Comparison of ENCODE assay signal across 9 cellular contexts in the genomic region with DNA sequence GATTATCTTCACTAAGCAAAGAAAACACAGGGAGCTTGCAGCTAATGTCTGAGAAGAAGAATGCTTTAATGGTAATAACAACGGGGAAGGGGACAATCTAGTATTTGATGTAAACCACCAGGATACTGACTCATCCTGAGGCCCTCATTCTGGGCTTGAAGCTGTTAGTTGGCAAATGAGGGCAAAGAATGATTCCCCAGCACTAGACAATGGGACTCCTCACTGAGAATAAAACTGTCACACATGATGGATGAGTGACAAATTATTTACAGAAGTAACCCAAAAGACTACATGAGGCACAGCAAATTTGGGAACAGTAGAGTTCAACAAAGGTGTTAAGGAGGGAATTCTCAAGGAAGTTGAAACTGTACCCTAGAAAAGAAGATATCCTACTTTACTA.
DNase-seq lines count a peak whose midpoint lies in the region; ATAC-seq lines count a peak whose summit lies in the region.
"Had no signal": no experiment of that assay in that cellular context is flagged by ENCODE, and none has a peak within 500 bp of the region (broad histone marks: within the 10 kb centered on the region; RNA-seq: fewer than 3 reads in every experiment).

No MANE protein-coding gene starts in this region.

- no peaks in the 10 kb centered on the region for H3K9me3 Mint-ChIP-seq in activated T-helper 17 cell treated with anti-CD3 and anti-CD28 coated beads, Interleukin-2, amount 50 U/mL, for 72 hours
- no peaks in the 10 kb centered on the region for H3K9me3 Mint-ChIP-seq in natural killer cell treated with Interleukin-12 subunit alpha and Interleukin-12 subunit beta and Interleukin-15 and Interleukin-18, amount 100 ng/mL, for 72 hours

- no peaks in the 10 kb centered on the region for H3K27me3 Mint-ChIP-seq in activated T-helper 17 cell treated with anti-CD3 and anti-CD28 coated beads, Interleukin-2, amount 50 U/mL, for 72 hours
- no peaks in the 10 kb centered on the region for H3K27me3 Mint-ChIP-seq in natural killer cell treated with Interleukin-12 subunit alpha and Interleukin-12 subunit beta and Interleukin-15 and Interleukin-18, amount 100 ng/mL, for 72 hours

- ATAC-seq in activated T-helper 17 cell treated with anti-CD3 and anti-CD28 coated beads, Interleukin-2, amount 50 U/mL, for 72 hours (replicated peaks): peak; percentile 94
- ATAC-seq in natural killer cell treated with Interleukin-12 subunit alpha and Interleukin-12 subunit beta and Interleukin-15 and Interleukin-18, amount 100 ng/mL, for 72 hours: peak in 1 of 2 donors; percentile 60
- no peak for ATAC-seq in HG03469 (IDR thresholded peaks at IDR 0.05; ENCODE audit: unreplicated experiment)

- peak overlapping the region; percentile 24 for H3K27ac Mint-ChIP-seq in activated T-helper 17 cell treated with anti-CD3 and anti-CD28 coated beads, Interleukin-2, amount 50 U/mL, for 72 hours
- H3K27ac Mint-ChIP-seq in natural killer cell treated with Interleukin-12 subunit alpha and Interleukin-12 subunit beta and Interleukin-15 and Interleukin-18, amount 100 ng/mL, for 72 hours: peak overlapping the region; percentile 4 to 21

- peaks cover 14% of the 10 kb centered on the region for H3K4me1 Mint-ChIP-seq in activated T-helper 17 cell treated with anti-CD3 and anti-CD28 coated beads, Interleukin-2, amount 50 U/mL, for 72 hours
- H3K4me1 Mint-ChIP-seq in natural killer cell treated with Interleukin-12 subunit alpha and Interleukin-12 subunit beta and Interleukin-15 and Interleukin-18, amount 100 ng/mL, for 72 hours (ENCODE audit: low read depth in 2 of 2): peaks cover 24% of the 10 kb centered on the region in 2 donors

- H3K4me3 Mint-ChIP-seq in activated T-helper 17 cell treated with anti-CD3 and anti-CD28 coated beads, Interleukin-2, amount 50 U/mL, for 72 hours: peak overlapping the region; percentile 4
- H3K4me3 Mint-ChIP-seq in natural killer cell treated with Interleukin-12 subunit alpha and Interleukin-12 subunit beta and Interleukin-15 and Interleukin-18, amount 100 ng/mL, for 72 hours: peak overlapping the region; percentile 3

- H3K36me3 Mint-ChIP-seq in activated T-helper 17 cell treated with anti-CD3 and anti-CD28 coated beads, Interleukin-2, amount 50 U/mL, for 72 hours (ENCODE audit: low read depth): no peaks in the 10 kb centered on the region
- no peaks in the 10 kb centered on the region for H3K36me3 Mint-ChIP-seq in natural killer cell treated with Interleukin-12 subunit alpha and Interleukin-12 subunit beta and Interleukin-15 and Interleukin-18, amount 100 ng/mL, for 72 hours

- in situ Hi-C loops in KBM-7 (cut with MboI; ENCODE audit: low pct_unique_long_range_greater_than_20kb, low sequenced_read_pairs): no loop called here

- DNase-seq in DMS153 (lab: John Stamatoyannopoulos, UW) (peak; percentile 5), DMS153 treated with DMSO at 0.1 percent for 48 hours (lab: John Stamatoyannopoulos, UW; ENCODE audit: unreplicated experiment) (no peak), KBM-7 (peak; percentile 51), HPDE6-E6E7 (ENCODE audit: extremely low spot score) (no peak), NCI-H1092 (lab: John Stamatoyannopoulos, UW) (no peak)
- no peak for DNase-seq in natural killer cell treated with Interleukin-12 subunit alpha and Interleukin-12 subunit beta and Interleukin-15 and Interleukin-18, amount 100 ng/mL, for 72 hours (ENCODE audit: low spot score)
- DNase-seq: NCI-H2107 had no signal

Comparison
In these comparisons a context has a peak if more than half of its experiments do, and no peak if none do; other contexts are left out.
1. DNase-seq: peak in DMS153 (single experiment) and KBM-7 (single experiment); none in DMS153 treated with DMSO at 0.1 percent for 48 hours (single experiment), natural killer cell treated with Interleukin-12 subunit alpha and Interleukin-12 subunit beta and Interleukin-15 and Interleukin-18, amount 100 ng/mL, for 72 hours (single experiment), HPDE6-E6E7 (single experiment) and NCI-H1092 (single experiment).